In the genomic region with DNA sequence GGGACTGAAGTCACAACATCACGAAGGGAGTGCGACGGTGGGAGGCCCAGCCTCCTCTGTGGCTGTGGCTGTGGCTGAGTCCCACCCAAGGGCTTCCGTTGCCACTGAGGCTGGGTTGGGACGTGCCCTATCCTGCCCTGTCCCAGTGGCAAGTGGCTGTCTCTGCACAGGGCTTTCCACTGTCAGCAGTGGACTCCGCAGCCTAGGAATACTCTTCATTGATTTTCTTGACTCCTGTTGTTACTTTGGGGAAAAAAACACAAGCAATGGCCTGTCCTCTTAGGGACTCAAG, we compare ENCODE assay signal across 27 cellular contexts.
"Had no signal": no experiment of that assay in that cellular context is flagged by ENCODE, and none has a peak within 500 bp of the region (broad histone marks: within the 10 kb centered on the region; RNA-seq: fewer than 3 reads in every experiment).

No MANE protein-coding gene starts in this region.

- H3K4me3 Mint-ChIP-seq: endodermal cell, memory B cell, natural killer cell, type B pancreatic cell had no signal

- H3K27ac Mint-ChIP-seq: endodermal cell, memory B cell, natural killer cell, type B pancreatic cell had no signal

- DNase-seq: effector CD8-positive, alpha-beta T cell; endodermal cell; foreskin fibroblast; gastrocnemius medialis; head of caudate nucleus; natural killer cell; occipital lobe; ovary; retina; right lobe of liver; stimulated activated CD4-positive, alpha-beta T cell treated with anti-CD3 and anti-CD28 coated beads, Interleukin-12 subunit alpha, Interleukin-12 subunit beta, amount 100 ng/mL, for 4 hours; stimulated activated CD4-positive, alpha-beta T cell treated with anti-CD3 and anti-CD28 coated beads, Interleukin-1b, Interleukin-23, amount 100 ng/mL, for 48 hours; stimulated activated CD4-positive, alpha-beta T cell treated with anti-CD3 and anti-CD28 coated beads, Interleukin-4, amount 100 ng/mL, for 1 hour; stimulated activated CD8-positive, alpha-beta memory T cell treated with anti-CD3 and anti-CD28 coated beads, Interleukin-4, amount 100 ng/mL, for 48 hours; stimulated activated naive CD4-positive, alpha-beta T cell treated with Interleukin-2 at 50 U/mL for 16 hours; stomach; testis; tibial artery had no signal

- H3K27ac ChIP-seq: epithelial cell of prostate, gastrocnemius medialis, ovary, right lobe of liver, stomach, testis, tibial artery had no signal

- H3K4me3 ChIP-seq: gastrocnemius medialis, lung, ovary, right lobe of liver, smooth muscle cell, stomach, testis, tibial artery had no signal

- ATAC-seq: esophagus mucosa, gastrocnemius medialis, natural killer cell had no signal

- H3K4me1 Mint-ChIP-seq: endodermal cell had no signal

- H3K36me3 ChIP-seq: ovary had no signal

- FAIRE-seq: colon, keratinocyte, urothelium cell line had no signal

- H3K27me3 ChIP-seq: gastrocnemius medialis, ovary, right lobe of liver, stomach, testis, tibial artery had no signal

- H3K4me1 ChIP-seq: gastrocnemius medialis, right lobe of liver, stomach, testis, tibial artery had no signal

- H3K4me2 ChIP-seq: smooth muscle cell had no signal

- H3K27me3 Mint-ChIP-seq: memory B cell, type B pancreatic cell had no signal

- H3K9me3 ChIP-seq: gastrocnemius medialis, ovary, right lobe of liver, testis had no signal
